In the genomic region with DNA sequence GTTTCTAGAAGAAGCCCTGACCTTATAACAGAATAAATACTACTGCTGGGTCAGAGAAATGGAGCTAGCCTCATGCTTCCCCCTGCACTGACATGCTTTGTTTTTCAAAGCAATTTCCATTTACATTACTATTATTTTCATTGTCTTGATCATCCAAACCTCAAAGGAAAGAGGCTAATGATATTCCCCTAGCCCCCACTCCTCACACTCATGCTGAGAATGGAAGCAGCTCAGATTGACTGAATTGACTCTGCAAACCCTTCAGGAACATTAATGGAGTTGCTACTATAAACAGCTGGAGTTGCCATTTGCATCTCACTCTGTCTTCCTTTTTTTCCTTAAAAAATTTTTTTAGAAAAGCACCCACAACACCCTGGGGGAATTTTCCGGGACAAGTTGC, we compare ENCODE assay signal across 2 cellular contexts.
TF ChIP-seq lines count a peak whose summit lies in the region.

No MANE protein-coding gene starts in this region.

TF ChIP-seq in GM23338, 12 proteins besides CTCF, POLR2A, EP300 and RAD21 (continues in another document):
- TF ChIP-seq NANOG (IDR thresholded peaks at IDR 0.05; ENCODE audit: borderline replicate concordance) (peak; percentile 80), ZNF114 (CRISPR knock-in tag; IDR thresholded peaks at IDR 0.05) (no peak), ZNF331 (CRISPR knock-in tag; IDR thresholded peaks at IDR 0.05; ENCODE audit: low read depth) (no peak), POLR2AphosphoS5 (IDR thresholded peaks at IDR 0.05; ENCODE audit: low read depth) (no peak), EZH2phosphoT487 (IDR thresholded peaks at IDR 0.05; ENCODE audit: unreplicated experiment) (no peak), CREB1 (CRISPR knock-in tag; IDR thresholded peaks at IDR 0.05; ENCODE audit: low read depth) (no peak), JUNB (IDR thresholded peaks at IDR 0.05; ENCODE audit: unreplicated experiment) (no peak)
- TF ChIP-seq, protein P1, sequence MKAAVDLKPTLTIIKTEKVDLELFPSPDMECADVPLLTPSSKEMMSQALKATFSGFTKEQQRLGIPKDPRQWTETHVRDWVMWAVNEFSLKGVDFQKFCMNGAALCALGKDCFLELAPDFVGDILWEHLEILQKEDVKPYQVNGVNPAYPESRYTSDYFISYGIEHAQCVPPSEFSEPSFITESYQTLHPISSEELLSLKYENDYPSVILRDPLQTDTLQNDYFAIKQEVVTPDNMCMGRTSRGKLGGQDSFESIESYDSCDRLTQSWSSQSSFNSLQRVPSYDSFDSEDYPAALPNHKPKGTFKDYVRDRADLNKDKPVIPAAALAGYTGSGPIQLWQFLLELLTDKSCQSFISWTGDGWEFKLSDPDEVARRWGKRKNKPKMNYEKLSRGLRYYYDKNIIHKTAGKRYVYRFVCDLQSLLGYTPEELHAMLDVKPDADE (IDR thresholded peaks at IDR 0.05), result no peak
- TF ChIP-seq, protein P2, sequence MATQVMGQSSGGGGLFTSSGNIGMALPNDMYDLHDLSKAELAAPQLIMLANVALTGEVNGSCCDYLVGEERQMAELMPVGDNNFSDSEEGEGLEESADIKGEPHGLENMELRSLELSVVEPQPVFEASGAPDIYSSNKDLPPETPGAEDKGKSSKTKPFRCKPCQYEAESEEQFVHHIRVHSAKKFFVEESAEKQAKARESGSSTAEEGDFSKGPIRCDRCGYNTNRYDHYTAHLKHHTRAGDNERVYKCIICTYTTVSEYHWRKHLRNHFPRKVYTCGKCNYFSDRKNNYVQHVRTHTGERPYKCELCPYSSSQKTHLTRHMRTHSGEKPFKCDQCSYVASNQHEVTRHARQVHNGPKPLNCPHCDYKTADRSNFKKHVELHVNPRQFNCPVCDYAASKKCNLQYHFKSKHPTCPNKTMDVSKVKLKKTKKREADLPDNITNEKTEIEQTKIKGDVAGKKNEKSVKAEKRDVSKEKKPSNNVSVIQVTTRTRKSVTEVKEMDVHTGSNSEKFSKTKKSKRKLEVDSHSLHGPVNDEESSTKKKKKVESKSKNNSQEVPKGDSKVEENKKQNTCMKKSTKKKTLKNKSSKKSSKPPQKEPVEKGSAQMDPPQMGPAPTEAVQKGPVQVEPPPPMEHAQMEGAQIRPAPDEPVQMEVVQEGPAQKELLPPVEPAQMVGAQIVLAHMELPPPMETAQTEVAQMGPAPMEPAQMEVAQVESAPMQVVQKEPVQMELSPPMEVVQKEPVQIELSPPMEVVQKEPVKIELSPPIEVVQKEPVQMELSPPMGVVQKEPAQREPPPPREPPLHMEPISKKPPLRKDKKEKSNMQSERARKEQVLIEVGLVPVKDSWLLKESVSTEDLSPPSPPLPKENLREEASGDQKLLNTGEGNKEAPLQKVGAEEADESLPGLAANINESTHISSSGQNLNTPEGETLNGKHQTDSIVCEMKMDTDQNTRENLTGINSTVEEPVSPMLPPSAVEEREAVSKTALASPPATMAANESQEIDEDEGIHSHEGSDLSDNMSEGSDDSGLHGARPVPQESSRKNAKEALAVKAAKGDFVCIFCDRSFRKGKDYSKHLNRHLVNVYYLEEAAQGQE (IDR thresholded peaks at IDR 0.05; ENCODE audit: unreplicated experiment), result no peak
- TF ChIP-seq, protein P3, sequence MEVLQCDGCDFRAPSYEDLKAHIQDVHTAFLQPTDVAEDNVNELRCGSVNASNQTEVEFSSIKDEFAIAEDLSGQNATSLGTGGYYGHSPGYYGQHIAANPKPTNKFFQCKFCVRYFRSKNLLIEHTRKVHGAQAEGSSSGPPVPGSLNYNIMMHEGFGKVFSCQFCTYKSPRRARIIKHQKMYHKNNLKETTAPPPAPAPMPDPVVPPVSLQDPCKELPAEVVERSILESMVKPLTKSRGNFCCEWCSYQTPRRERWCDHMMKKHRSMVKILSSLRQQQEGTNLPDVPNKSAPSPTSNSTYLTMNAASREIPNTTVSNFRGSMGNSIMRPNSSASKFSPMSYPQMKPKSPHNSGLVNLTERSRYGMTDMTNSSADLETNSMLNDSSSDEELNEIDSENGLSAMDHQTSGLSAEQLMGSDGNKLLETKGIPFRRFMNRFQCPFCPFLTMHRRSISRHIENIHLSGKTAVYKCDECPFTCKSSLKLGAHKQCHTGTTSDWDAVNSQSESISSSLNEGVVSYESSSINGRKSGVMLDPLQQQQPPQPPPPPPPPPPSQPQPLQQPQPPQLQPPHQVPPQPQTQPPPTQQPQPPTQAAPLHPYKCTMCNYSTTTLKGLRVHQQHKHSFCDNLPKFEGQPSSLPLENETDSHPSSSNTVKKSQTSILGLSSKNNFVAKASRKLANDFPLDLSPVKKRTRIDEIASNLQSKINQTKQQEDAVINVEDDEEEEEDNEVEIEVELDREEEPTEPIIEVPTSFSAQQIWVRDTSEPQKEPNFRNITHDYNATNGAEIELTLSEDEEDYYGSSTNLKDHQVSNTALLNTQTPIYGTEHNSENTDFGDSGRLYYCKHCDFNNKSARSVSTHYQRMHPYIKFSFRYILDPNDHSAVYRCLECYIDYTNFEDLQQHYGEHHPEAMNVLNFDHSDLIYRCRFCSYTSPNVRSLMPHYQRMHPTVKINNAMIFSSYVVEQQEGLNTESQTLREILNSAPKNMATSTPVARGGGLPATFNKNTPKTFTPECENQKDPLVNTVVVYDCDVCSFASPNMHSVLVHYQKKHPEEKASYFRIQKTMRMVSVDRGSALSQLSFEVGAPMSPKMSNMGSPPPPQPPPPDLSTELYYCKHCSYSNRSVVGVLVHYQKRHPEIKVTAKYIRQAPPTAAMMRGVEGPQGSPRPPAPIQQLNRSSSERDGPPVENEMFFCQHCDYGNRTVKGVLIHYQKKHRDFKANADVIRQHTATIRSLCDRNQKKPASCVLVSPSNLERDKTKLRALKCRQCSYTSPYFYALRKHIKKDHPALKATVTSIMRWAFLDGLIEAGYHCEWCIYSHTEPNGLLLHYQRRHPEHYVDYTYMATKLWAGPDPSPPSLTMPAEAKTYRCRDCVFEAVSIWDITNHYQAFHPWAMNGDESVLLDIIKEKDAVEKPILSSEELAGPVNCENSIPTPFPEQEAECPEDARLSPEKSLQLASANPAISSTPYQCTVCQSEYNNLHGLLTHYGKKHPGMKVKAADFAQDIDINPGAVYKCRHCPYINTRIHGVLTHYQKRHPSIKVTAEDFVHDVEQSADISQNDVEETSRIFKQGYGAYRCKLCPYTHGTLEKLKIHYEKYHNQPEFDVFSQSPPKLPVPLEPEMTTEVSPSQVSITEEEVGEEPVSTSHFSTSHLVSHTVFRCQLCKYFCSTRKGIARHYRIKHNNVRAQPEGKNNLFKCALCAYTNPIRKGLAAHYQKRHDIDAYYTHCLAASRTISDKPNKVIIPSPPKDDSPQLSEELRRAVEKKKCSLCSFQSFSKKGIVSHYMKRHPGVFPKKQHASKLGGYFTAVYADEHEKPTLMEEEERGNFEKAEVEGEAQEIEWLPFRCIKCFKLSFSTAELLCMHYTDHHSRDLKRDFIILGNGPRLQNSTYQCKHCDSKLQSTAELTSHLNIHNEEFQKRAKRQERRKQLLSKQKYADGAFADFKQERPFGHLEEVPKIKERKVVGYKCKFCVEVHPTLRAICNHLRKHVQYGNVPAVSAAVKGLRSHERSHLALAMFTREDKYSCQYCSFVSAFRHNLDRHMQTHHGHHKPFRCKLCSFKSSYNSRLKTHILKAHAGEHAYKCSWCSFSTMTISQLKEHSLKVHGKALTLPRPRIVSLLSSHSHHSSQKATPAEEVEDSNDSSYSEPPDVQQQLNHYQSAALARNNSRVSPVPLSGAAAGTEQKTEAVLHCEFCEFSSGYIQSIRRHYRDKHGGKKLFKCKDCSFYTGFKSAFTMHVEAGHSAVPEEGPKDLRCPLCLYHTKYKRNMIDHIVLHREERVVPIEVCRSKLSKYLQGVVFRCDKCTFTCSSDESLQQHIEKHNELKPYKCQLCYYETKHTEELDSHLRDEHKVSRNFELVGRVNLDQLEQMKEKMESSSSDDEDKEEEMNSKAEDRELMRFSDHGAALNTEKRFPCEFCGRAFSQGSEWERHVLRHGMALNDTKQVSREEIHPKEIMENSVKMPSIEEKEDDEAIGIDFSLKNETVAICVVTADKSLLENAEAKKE (CRISPR knock-in tag; IDR thresholded peaks at IDR 0.05), result peak; percentile 48; the same call in 1 of the 2 replicates

TF ChIP-seq in H1, 55 proteins besides CTCF, POLR2A, EP300 and RAD21:
- no peak for TF ChIP-seq CBX5 (IDR thresholded peaks at IDR 0.05; ENCODE audit: low read depth, low read length)
- peak; percentile 27 for TF ChIP-seq NANOG (IDR thresholded peaks at IDR 0.05; ENCODE audit: insufficient read depth, low read depth, low read length, poor library complexity, severe bottlenecking)
- no peak for TF ChIP-seq RXRA (IDR thresholded peaks at IDR 0.05; ENCODE audit: insufficient read depth, low read depth, low read length)
- 0 out of 2 replicates have a peak, but pooled peaks have one; percentile 12 for TF ChIP-seq TEAD4 (IDR thresholded peaks at IDR 0.05; ENCODE audit: low read depth, low read length)
- no peak for TF ChIP-seq ZNF274 (IDR thresholded peaks at IDR 0.05; ENCODE audit: borderline replicate concordance, extremely low read depth, low read length)
